Comparison of ENCODE assay signal across 2 cellular contexts in the genomic region with DNA sequence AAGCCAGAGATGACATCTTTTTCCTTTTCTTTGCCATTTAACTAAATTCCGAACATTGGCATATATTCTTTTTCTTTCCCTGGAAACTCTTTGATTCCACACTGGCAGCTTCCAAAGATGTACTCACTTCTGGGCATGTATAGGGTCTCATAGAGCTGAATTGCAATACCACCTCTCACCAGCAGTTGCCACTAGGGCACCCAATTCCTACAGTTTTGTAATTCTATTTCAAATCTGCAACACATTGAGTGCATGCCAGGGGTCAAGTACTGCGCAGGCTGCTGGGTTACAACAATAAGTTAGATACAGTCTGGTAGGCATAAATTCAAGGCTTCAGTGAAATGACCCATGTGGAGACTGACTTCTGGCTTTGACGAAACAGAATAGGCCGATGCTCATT.
TF ChIP-seq lines count a peak whose summit lies in the region.

No MANE protein-coding gene starts in this region.

TF ChIP-seq in HCT116, 20 proteins besides CTCF, POLR2A, EP300 and RAD21:
- TF ChIP-seq EGR1 (IDR thresholded peaks at IDR 0.05; ENCODE audit: low read depth), result no peak
- TF ChIP-seq EZH2phosphoT487 (IDR thresholded peaks at IDR 0.05; ENCODE audit: borderline replicate concordance), result no peak
- no peak for TF ChIP-seq ZNF274 (IDR thresholded peaks at IDR 0.05; ENCODE audit: low read depth, low read length)

TF ChIP-seq in GM12878, 131 proteins besides CTCF, POLR2A, EP300 and RAD21:
- TF ChIP-seq DPF2 (IDR thresholded peaks at IDR 0.05), result no peak
